17 cellular contexts compared by ENCODE assay signal in genomic region chr4:10085828-10086505, GRCh38. TPM values are rescaled to one million over a fixed set of nuclear protein-coding genes. Genes with fewer than 3 reads are reported as not detected.
A peak's percentile ranks its signal among the peaks of the same experiment; 100 is the strongest.
DNase-seq lines count a peak whose midpoint lies in the region; ATAC-seq and TF ChIP-seq lines count a peak whose summit lies in the region.
"Had no signal": no experiment of that assay in that cellular context is flagged by ENCODE, and none has a peak within 500 bp of the region (broad histone marks: within the 10 kb centered on the region; RNA-seq: fewer than 3 reads in every experiment).

No MANE protein-coding gene starts in this region.

- H3K27ac Mint-ChIP-seq in H9: peak overlapping the region in 2 of 3 experiments; percentile 40 to 92; a peak in 4 of 7 replicates
- H3K27ac Mint-ChIP-seq in activated CD4-positive, alpha-beta T cell treated with anti-CD3 and anti-CD28 coated beads, Interleukin-2, amount 10 ng/mL, durations not matched to agents 24 days and 14 days: no peak overlapping the region

- no peak overlapping the region for H2BK20ac ChIP-seq in H9 (ENCODE audit: low read depth, low read length, poor library complexity, severe bottlenecking)

- H3K27me3 ChIP-seq in BE2C (no peaks in the 10 kb centered on the region), H9 (ENCODE audit: insufficient read depth, low read length) (no peaks in the 10 kb centered on the region), osteoblast (ENCODE audit: insufficient read depth, low read length) (no peaks in the 10 kb centered on the region)

- H3K9me3 Mint-ChIP-seq in H9: no peaks in the 10 kb centered on the region
- H3K9me3 Mint-ChIP-seq in activated CD4-positive, alpha-beta T cell treated with anti-CD3 and anti-CD28 coated beads, Interleukin-2, amount 10 ng/mL, durations not matched to agents 24 days and 14 days: no peaks in the 10 kb centered on the region
- H3K9me3 Mint-ChIP-seq: naive B cell had no signal

- H3K36me3 ChIP-seq in BE2C: peaks cover 55% of the 10 kb centered on the region
- peaks cover 97% of the 10 kb centered on the region for H3K36me3 ChIP-seq in osteoblast (ENCODE audit: insufficient read depth, low read length)

- H3K79me2 ChIP-seq in H9 (ENCODE audit: insufficient read depth, low read length) (no peaks in the 10 kb centered on the region; the same call in 1 of the 2 replicates), osteoblast (ENCODE audit: insufficient read depth, low read length) (peaks cover 98% of the 10 kb centered on the region)

- H3K79me1 ChIP-seq in H9 (ENCODE audit: insufficient read depth, low read depth, low read length, poor library complexity, severe bottlenecking): no peaks in the 10 kb centered on the region

- H3K23ac ChIP-seq in H9 (ENCODE audit: insufficient read length, low read depth, low read length): no peak overlapping the region

- no peak overlapping the region for H3K56ac ChIP-seq in H9 (ENCODE audit: insufficient read length, low read depth, low read length)

- H4K8ac ChIP-seq in H9 (replicated peaks; ENCODE audit: insufficient read length, low read depth, low read length): no peak overlapping the region

- H3K23me2 ChIP-seq in H9 (ENCODE audit: insufficient read length, low read depth, low read length, poor library complexity, severe bottlenecking): peaks cover 3% of the 10 kb centered on the region

- TF ChIP-seq CTCF in BE2C (IDR thresholded peaks at IDR 0.05; ENCODE audit: low read depth, low read length) (no peak), H9 (conservative IDR thresholded peaks at IDR 0.05) (no peak), osteoblast (IDR thresholded peaks at IDR 0.05; ENCODE audit: extremely low read depth, low read depth, low read length) (no peak)

- no peaks in the 10 kb centered on the region for H4K20me1 ChIP-seq in H9 (ENCODE audit: control insufficient read depth, insufficient read depth, insufficient read length)
- peaks cover 88% of the 10 kb centered on the region for H4K20me1 ChIP-seq in osteoblast (ENCODE audit: insufficient read depth, low read length)

- H2BK12ac ChIP-seq in H9 (ENCODE audit: insufficient read length, low read depth, low read length): no peak overlapping the region

- no peak overlapping the region for H3K14ac ChIP-seq in H9 (ENCODE audit: insufficient read depth, low read length)

- intact Hi-C loops in Right ventricle myocardium superior (cut with DNase I): no loop called here
- intact Hi-C loops in activated CD4-positive, alpha-beta T cell treated with anti-CD3 and anti-CD28 coated beads, Interleukin-2, amount 10 ng/mL, durations not matched to agents 24 days and 14 days (cut with micrococcal nuclease): no loop called here

- H3K27ac ChIP-seq in H9 (ENCODE audit: insufficient read length, low read depth, low read length) (no peak overlapping the region), osteoblast (ENCODE audit: low read depth, low read length) (no peak overlapping the region)
- H3K27ac ChIP-seq: thoracic aorta had no signal

- no peak overlapping the region for H2BK5ac ChIP-seq in H9 (ENCODE audit: insufficient read length, low read length)

- H3K4me3 ChIP-seq in BE2C (ENCODE audit: low read depth, low read length) (no peak overlapping the region), osteoblast (ENCODE audit: insufficient read depth, low read length) (no peak overlapping the region)
- H3K4me3 ChIP-seq: thoracic aorta had no signal

- H3K36me3 Mint-ChIP-seq in H9 (ENCODE audit: insufficient read depth in 1 of 3, low read depth in 3 of 3): peaks cover 51 to 100% (median 97%) of the 10 kb centered on the region in 3 experiments
- peaks cover 80% of the 10 kb centered on the region for H3K36me3 Mint-ChIP-seq in activated CD4-positive, alpha-beta T cell treated with anti-CD3 and anti-CD28 coated beads, Interleukin-2, amount 10 ng/mL, durations not matched to agents 24 days and 14 days (ENCODE audit: low read depth)

- no peak overlapping the region for H3K9ac ChIP-seq in H9 (ENCODE audit: extremely low read depth, insufficient read length, low read length)

- no peaks in the 10 kb centered on the region for H3K4me1 Mint-ChIP-seq in H9
- H3K4me1 Mint-ChIP-seq in activated CD4-positive, alpha-beta T cell treated with anti-CD3 and anti-CD28 coated beads, Interleukin-2, amount 10 ng/mL, durations not matched to agents 24 days and 14 days: peaks cover 9% of the 10 kb centered on the region
- H3K4me1 Mint-ChIP-seq: naive B cell had no signal

- DNase-seq in BE2C (peak; percentile 1), H9 (no peak), Right ventricle myocardium superior (peak; percentile 24), osteoblast (ENCODE audit: insufficient read length, low spot score, missing footprints) (peak; percentile 65)
- DNase-seq in activated CD4-positive, alpha-beta T cell treated with anti-CD3 and anti-CD28 coated beads, Interleukin-2, amount 10 ng/mL, durations not matched to agents 24 days and 14 days: no peak
- DNase-seq: activated CD4-positive, alpha-beta T cell treated with anti-CD3 and anti-CD28 coated beads for 1 hour; AML-193; cerebellar nuclear complex; GF-D8; naive B cell; NCI-H187 treated with DMSO at 0.1 percent for 48 hours; SIG-M5 had no signal

- H3T11ph ChIP-seq in H9 (ENCODE audit: low read length): no peak overlapping the region

- H2AFZ ChIP-seq in H9 (ENCODE audit: low read length) (no peak overlapping the region), osteoblast (ENCODE audit: low read length) (no peak overlapping the region)

- no peak overlapping the region for H3K18ac ChIP-seq in H9 (ENCODE audit: insufficient read length, low read depth, low read length)

- H2BK15ac ChIP-seq in H9 (ENCODE audit: low read depth, low read length): no peak overlapping the region

- ATAC-seq in Right ventricle myocardium superior (ENCODE audit: poor library complexity): no peak
- ATAC-seq in HG03460 (IDR thresholded peaks at IDR 0.05; ENCODE audit: unreplicated experiment): no peak
- ATAC-seq in HG03280 (IDR thresholded peaks at IDR 0.05; ENCODE audit: unreplicated experiment): no peak
- no peak for ATAC-seq in GM21423 (IDR thresholded peaks at IDR 0.05; ENCODE audit: unreplicated experiment)
- ATAC-seq: left lobe of liver had no signal

- no CpG with 5 or more reads among the region's 23 CpGs for WGBS in H9 (ENCODE audit: extremely low coverage, insufficient read length, low lambda C conversion rate)

- no peaks in the 10 kb centered on the region for H3K27me3 Mint-ChIP-seq in H9 (ENCODE audit: low read depth)
- H3K27me3 Mint-ChIP-seq in activated CD4-positive, alpha-beta T cell treated with anti-CD3 and anti-CD28 coated beads, Interleukin-2, amount 10 ng/mL, durations not matched to agents 24 days and 14 days: no peaks in the 10 kb centered on the region
- H3K27me3 Mint-ChIP-seq: naive B cell had no signal

- H3K4me3 Mint-ChIP-seq in H9: no peak overlapping the region; a peak in 1 of 5 replicates
- H3K4me3 Mint-ChIP-seq in activated CD4-positive, alpha-beta T cell treated with anti-CD3 and anti-CD28 coated beads, Interleukin-2, amount 10 ng/mL, durations not matched to agents 24 days and 14 days: no peak overlapping the region
- H3K4me3 Mint-ChIP-seq: naive B cell had no signal

- H3K4me1 ChIP-seq in BE2C: peaks cover 3% of the 10 kb centered on the region
- H3K4me1 ChIP-seq in H9 (ENCODE audit: insufficient read depth, low read length): no peaks in the 10 kb centered on the region
- no peaks in the 10 kb centered on the region for H3K4me1 ChIP-seq in osteoblast (ENCODE audit: insufficient read depth, low read length)

- H2AK5ac ChIP-seq in H9 (ENCODE audit: insufficient read length, low read length): no peak overlapping the region

- H4K5ac ChIP-seq in H9 (ENCODE audit: insufficient read length, low read depth, low read length): no peak overlapping the region

- no peak overlapping the region for H4K91ac ChIP-seq in H9 (ENCODE audit: insufficient read length, low read depth, low read length)

- H3K9me3 ChIP-seq in BE2C (no peaks in the 10 kb centered on the region), H9 (ENCODE audit: control insufficient read depth, low read depth, low read length) (no peaks in the 10 kb centered on the region), osteoblast (ENCODE audit: low read depth, low read length) (no peaks in the 10 kb centered on the region)
- H3K9me3 ChIP-seq: thoracic aorta had no signal

- H2BK120ac ChIP-seq in H9 (ENCODE audit: low read depth, low read length, poor library complexity, severe bottlenecking): no peak overlapping the region

- no peak overlapping the region for H3K4me2 ChIP-seq in H9 (ENCODE audit: insufficient read depth, insufficient read length, low read length)
- H3K4me2 ChIP-seq in osteoblast (ENCODE audit: insufficient read depth, low read length): no peak overlapping the region

- no peak overlapping the region for H3K4ac ChIP-seq in H9 (ENCODE audit: low read depth, low read length)

RNA-seq across cellular contexts. Expression of gene WDR1, which starts 30.6 kb away (rescaled TPM):
- polyA plus RNA-seq in BE2C (2012; ENCODE audit: insufficient read depth, insufficient read length, low read depth): 93.6 TPM
- total RNA-seq in H9 (2021): 366 and 367 TPM in 2 replicates
- 183 TPM for total RNA-seq in Right ventricle myocardium superior
- 265 and 314 TPM in 2 replicates for total RNA-seq in osteoblast
- 369 and 376 TPM in 2 replicates for total RNA-seq in activated CD4-positive, alpha-beta T cell treated with anti-CD3 and anti-CD28 coated beads, Interleukin-2, amount 10 ng/mL, durations not matched to agents 24 days and 14 days

Comparison
In these comparisons a context has a peak if more than half of its experiments do, and no peak if none do; other contexts are left out.
1. DNase-seq: peak in BE2C (single experiment), Right ventricle myocardium superior (single experiment) and osteoblast (single experiment); none in H9 (single experiment) and activated CD4-positive, alpha-beta T cell treated with anti-CD3 and anti-CD28 coated beads, Interleukin-2, amount 10 ng/mL, durations not matched to agents 24 days and 14 days (single experiment).